In genomic region chr5:4511996-4512656, GRCh38 we compare ENCODE assay signal across 8 cellular contexts.
DNase-seq lines count a peak whose midpoint lies in the region; ATAC-seq and TF ChIP-seq lines count a peak whose summit lies in the region.
"Had no signal": no experiment of that assay in that cellular context is flagged by ENCODE, and none has a peak within 500 bp of the region (broad histone marks: within the 10 kb centered on the region; RNA-seq: fewer than 3 reads in every experiment).

No MANE protein-coding gene starts in this region.

- H3K9me3 ChIP-seq in H9 (ENCODE audit: control insufficient read depth, low read depth, low read length) (no peaks in the 10 kb centered on the region), left ventricle myocardium inferior (replicated peaks) (no peaks in the 10 kb centered on the region), smooth muscle cell (replicated peaks; ENCODE audit: low read depth) (no peaks in the 10 kb centered on the region)

- no peak overlapping the region for H3K14ac ChIP-seq in H9 (ENCODE audit: insufficient read depth, low read length)

- no peak overlapping the region for H3K4me2 ChIP-seq in H9 (ENCODE audit: insufficient read depth, insufficient read length, low read length)
- H3K4me2 ChIP-seq in smooth muscle cell, result no peak overlapping the region

- no peaks in the 10 kb centered on the region for H3K79me2 ChIP-seq in H9 (ENCODE audit: insufficient read depth, low read length)
- H3K79me2 ChIP-seq in smooth muscle cell (ENCODE audit: low read depth), result no peaks in the 10 kb centered on the region

- peak; percentile 50; the same call in 2 of the 3 replicates for TF ChIP-seq CTCF in H9 (conservative IDR thresholded peaks at IDR 0.05)
- peak; percentile 66 for TF ChIP-seq CTCF in left ventricle myocardium inferior (IDR thresholded peaks at IDR 0.05; ENCODE audit: borderline replicate concordance)
- TF ChIP-seq CTCF in smooth muscle cell (IDR thresholded peaks at IDR 0.05; ENCODE audit: borderline replicate concordance, insufficient read depth, poor library complexity, severe bottlenecking), result peak; percentile 38

- in situ Hi-C loops in SK-MEL-5 (cut with HindIII; ENCODE audit: low pct_unique_long_range_greater_than_20kb, low sequenced_read_pairs), result no loop called here

- no peak overlapping the region for H3K56ac ChIP-seq in H9 (ENCODE audit: insufficient read length, low read depth, low read length)

- no peak overlapping the region; a peak in 1 of 5 replicates for H3K4me3 Mint-ChIP-seq in H9

- H3K4ac ChIP-seq in H9 (ENCODE audit: low read depth, low read length), result no peak overlapping the region

- H3K9me3 Mint-ChIP-seq in H9, result no peaks in the 10 kb centered on the region

- H3K9ac ChIP-seq in H9 (ENCODE audit: extremely low read depth, insufficient read length, low read length) (no peak overlapping the region), smooth muscle cell (ENCODE audit: low read depth) (no peak overlapping the region)

- H3K27ac Mint-ChIP-seq in H9, result peak overlapping the region in 1 of 3 experiments; percentile 12; a peak in 1 of 7 replicates

- no peaks in the 10 kb centered on the region for H3K36me3 Mint-ChIP-seq in H9 (ENCODE audit: insufficient read depth in 1 of 3, low read depth in 3 of 3)

- H4K20me1 ChIP-seq in H9 (ENCODE audit: control insufficient read depth, insufficient read depth, insufficient read length), result no peaks in the 10 kb centered on the region
- H4K20me1 ChIP-seq in smooth muscle cell (ENCODE audit: low read depth), result no peaks in the 10 kb centered on the region

- H4K8ac ChIP-seq in H9 (replicated peaks; ENCODE audit: insufficient read length, low read depth, low read length), result no peak overlapping the region

- no CpG with 5 or more reads among the region's 31 CpGs for WGBS in H9 (ENCODE audit: extremely low coverage, insufficient read length, low lambda C conversion rate)
- WGBS in smooth muscle cell (ENCODE audit: low lambda C conversion rate), result 56% methylated on average over 31 of the region's 31 CpGs

- H3K4me1 ChIP-seq in H9 (ENCODE audit: insufficient read depth, low read length) (peaks cover 2% of the 10 kb centered on the region; the same call in 1 of the 2 replicates), left ventricle myocardium inferior (no peaks in the 10 kb centered on the region), smooth muscle cell (ENCODE audit: low read depth) (no peaks in the 10 kb centered on the region)

- H4K5ac ChIP-seq in H9 (ENCODE audit: insufficient read length, low read depth, low read length), result no peak overlapping the region

- no peak overlapping the region for H3K18ac ChIP-seq in H9 (ENCODE audit: insufficient read length, low read depth, low read length)

- no peak overlapping the region for H3K23ac ChIP-seq in H9 (ENCODE audit: insufficient read length, low read depth, low read length)

- no peak overlapping the region for H2BK12ac ChIP-seq in H9 (ENCODE audit: insufficient read length, low read depth, low read length)

- no peaks in the 10 kb centered on the region for H3K23me2 ChIP-seq in H9 (ENCODE audit: insufficient read length, low read depth, low read length, poor library complexity, severe bottlenecking)

- no peak for ATAC-seq in GM18873 (IDR thresholded peaks at IDR 0.05; ENCODE audit: low FRiP score, unreplicated experiment)

- H2BK5ac ChIP-seq in H9 (ENCODE audit: insufficient read length, low read length), result no peak overlapping the region

- H3K79me1 ChIP-seq in H9 (ENCODE audit: insufficient read depth, low read depth, low read length, poor library complexity, severe bottlenecking), result no peaks in the 10 kb centered on the region

- H3K36me3 ChIP-seq in left ventricle myocardium inferior (no peaks in the 10 kb centered on the region), smooth muscle cell (ENCODE audit: low read depth) (no peaks in the 10 kb centered on the region)

- no peak overlapping the region for H2AK5ac ChIP-seq in H9 (ENCODE audit: insufficient read length, low read length)

- no peak overlapping the region for H2BK20ac ChIP-seq in H9 (ENCODE audit: low read depth, low read length, poor library complexity, severe bottlenecking)

- no peak overlapping the region for H2AFZ ChIP-seq in H9 (ENCODE audit: low read length)
- H2AFZ ChIP-seq in smooth muscle cell (ENCODE audit: low read depth), result no peak overlapping the region

- no peak overlapping the region for H4K91ac ChIP-seq in H9 (ENCODE audit: insufficient read length, low read depth, low read length)

- H3K27me3 ChIP-seq in H9 (ENCODE audit: insufficient read depth, low read length), result no peaks in the 10 kb centered on the region
- H3K27me3 ChIP-seq in left ventricle myocardium inferior (ENCODE audit: low read depth), result peaks cover 85% of the 10 kb centered on the region
- peaks cover 6% of the 10 kb centered on the region for H3K27me3 ChIP-seq in smooth muscle cell (ENCODE audit: low read depth)

- H3K27ac ChIP-seq in H9 (ENCODE audit: insufficient read length, low read depth, low read length), result no peak overlapping the region
- no peak overlapping the region for H3K27ac ChIP-seq in left ventricle myocardium inferior (replicated peaks)
- H3K27ac ChIP-seq in smooth muscle cell (ENCODE audit: low read depth), result no peak overlapping the region

- peak; percentile 69 for DNase-seq in H9
- DNase-seq in SK-MEL-5 (ENCODE audit: low read depth, low spot score), result peak; percentile 64
- DNase-seq in left ventricle myocardium inferior, result peak; percentile 27
- DNase-seq in smooth muscle cell (lab: John Stamatoyannopoulos, UW; ENCODE audit: unreplicated experiment), result no peak
- no peak for DNase-seq in activated effector memory CD4-positive, alpha-beta T cell treated with anti-CD3 and anti-CD28 coated beads, Interleukin-2, amount 50 U/mL, for 16 hours
- DNase-seq in NOMO-1 treated with dmso at 0.1 percent for 144 hours (lab: John Stamatoyannopoulos, UW; ENCODE audit: unreplicated experiment), result no peak
- DNase-seq: NCI-H2029 treated with DMSO at 0.1 percent for 48 hours had no signal

- H3F3A ChIP-seq in smooth muscle cell (ENCODE audit: low read depth), result no peaks in the 10 kb centered on the region

- H3K27me3 Mint-ChIP-seq in H9 (ENCODE audit: low read depth), result peaks cover 1% of the 10 kb centered on the region; the same call in 1 of the 2 replicates

- intact Hi-C loops in left ventricle myocardium inferior (cut with micrococcal nuclease), result no loop called here

- peak overlapping the region; percentile 45 for H3K4me3 ChIP-seq in left ventricle myocardium inferior
- H3K4me3 ChIP-seq in smooth muscle cell, result no peak overlapping the region

- no peak overlapping the region for H3T11ph ChIP-seq in H9 (ENCODE audit: low read length)

- no peak overlapping the region for H2BK15ac ChIP-seq in H9 (ENCODE audit: low read depth, low read length)

- no peak overlapping the region for H2BK120ac ChIP-seq in H9 (ENCODE audit: low read depth, low read length, poor library complexity, severe bottlenecking)

- H3K4me1 Mint-ChIP-seq in H9, result peaks cover 18 to 24% of the 10 kb centered on the region in 2 experiments

Comparison
In these comparisons a context has a peak if more than half of its experiments do, and no peak if none do; other contexts are left out.
1. DNase-seq: peak in H9 (single experiment), SK-MEL-5 (single experiment) and left ventricle myocardium inferior (single experiment); none in smooth muscle cell (single experiment), activated effector memory CD4-positive, alpha-beta T cell treated with anti-CD3 and anti-CD28 coated beads, Interleukin-2, amount 50 U/mL, for 16 hours (single experiment) and NOMO-1 treated with dmso at 0.1 percent for 144 hours (single experiment).
2. Peak in every context shown above with its lines, with median percentiles within 50 percentile points of each other: CTCF ChIP-seq.